24 cellular contexts compared by ENCODE assay signal in the genomic region with DNA sequence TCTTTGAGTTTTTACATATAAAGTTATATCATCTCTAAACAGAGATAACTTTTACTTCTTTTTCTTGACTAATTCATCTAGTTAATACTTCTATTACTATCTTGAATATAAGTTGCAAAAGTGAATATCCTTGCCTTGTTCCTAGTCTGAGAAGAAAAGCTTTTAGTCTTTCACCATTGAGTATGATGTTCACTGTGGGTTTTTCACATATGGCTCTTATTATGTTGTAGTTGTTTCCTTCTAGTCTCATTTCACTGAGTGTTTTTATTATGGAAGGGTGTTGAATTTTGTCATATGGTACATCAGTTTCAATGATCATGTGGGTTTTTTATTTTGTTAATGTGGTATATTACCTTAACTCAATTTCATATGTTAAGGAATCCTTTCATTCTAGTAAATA.
DNase-seq lines count a peak whose midpoint lies in the region; ATAC-seq, FAIRE-seq and TF ChIP-seq lines count a peak whose summit lies in the region.
"Had no signal": no experiment of that assay in that cellular context is flagged by ENCODE, and none has a peak within 500 bp of the region (broad histone marks: within the 10 kb centered on the region; RNA-seq: fewer than 3 reads in every experiment).

No MANE protein-coding gene starts in this region.

- ATAC-seq in T-helper 17 cell (no peak), HepG2 (no peak), GM21390 (IDR thresholded peaks at IDR 0.05; ENCODE audit: unreplicated experiment) (no peak)
- ATAC-seq: CD8-positive, alpha-beta T cell had no signal

- H3K36me3 ChIP-seq in adipocyte (ENCODE audit: control insufficient read depth, insufficient read depth, low read length, severe bottlenecking) (no peaks in the 10 kb centered on the region), HepG2 (replicated peaks in 1 of 2; ENCODE audit: control insufficient read depth in 1 of 2, insufficient read depth in 2 of 2, low read length in 2 of 2) (no peaks in the 10 kb centered on the region)
- H3K36me3 ChIP-seq: BLaER1 treated with 17β-estradiol and CSF1 and Interleukin-3, amounts not matched to agents 10 nM and 100 nM had no signal

- no peak for TF ChIP-seq POLR2A in HepG2 (IDR thresholded peaks at IDR 0.05; ENCODE audit: insufficient read depth in 1 of 2, low read depth in 2 of 2, low read length in 2 of 2)

- H3K27me3 ChIP-seq in adipocyte (replicated peaks; ENCODE audit: control insufficient read depth, insufficient read depth, low read length), result no peaks in the 10 kb centered on the region
- H3K27me3 ChIP-seq in HepG2 (ENCODE audit: control insufficient read depth in 1 of 2, insufficient read depth in 2 of 2, low read length in 2 of 2), result no peaks in the 10 kb centered on the region
- H3K27me3 ChIP-seq: BLaER1 treated with 17β-estradiol and CSF1 and Interleukin-3, amounts not matched to agents 10 nM and 100 nM had no signal

- intact Hi-C loops in HepG2 (cut with micrococcal nuclease; ENCODE audit: unreplicated experiment), result no loop called here

- no peak for TF ChIP-seq EP300 in HepG2 (IDR thresholded peaks at IDR 0.05; ENCODE audit: low read depth in 2 of 2, low read length in 2 of 2)
- no peak for TF ChIP-seq EP300 in HepG2 (CRISPR knock-in tag; IDR thresholded peaks at IDR 0.05; ENCODE audit: borderline replicate concordance)

- in situ Hi-C loops in HepG2 (cut with HindIII; ENCODE audit: extremely low pct_ligation_motif_present, low pct_unique_long_range_greater_than_20kb), result no loop called here
- in situ Hi-C loops in GM13976 (cut with MboI; ENCODE audit: low sequenced_read_pairs, unreplicated experiment), result no loop called here

- no peak overlapping the region for H3K27ac ChIP-seq in HepG2 (ENCODE audit: extremely low read length, insufficient read depth, low read length)
- H3K27ac ChIP-seq: BLaER1 treated with 17β-estradiol and CSF1 and Interleukin-3, amounts not matched to agents 10 nM and 100 nM; C4-2B had no signal

- no peaks in the 10 kb centered on the region for H3K4me1 Mint-ChIP-seq in T-helper 17 cell
- H3K4me1 Mint-ChIP-seq: B cell had no signal

- CTCF ChIA-PET in HepG2 (lab: Yijun Ruan, JAX; ENCODE audit: low intra/inter-chr PET ratio, low total read pairs), result no interaction called here

- no peak for TF ChIP-seq CTCF in HepG2 (CRISPR knock-in tag; IDR thresholded peaks at IDR 0.05)
- no peak for TF ChIP-seq CTCF in GM13976 (IDR thresholded peaks at IDR 0.05; ENCODE audit: borderline replicate concordance, control extremely low read depth, extremely low read depth, insufficient read depth, missing control alignments)

- H3K79me2 ChIP-seq in HepG2 (ENCODE audit: insufficient read depth, low read length), result no peaks in the 10 kb centered on the region

- BruUV-seq in HepG2 (replicated peaks; lab: Mats Ljungman, UMichigan), result no TSS peak

- H2AFZ ChIP-seq in HepG2 (ENCODE audit: low read length), result no peak overlapping the region

- DNase-seq in adipocyte (ENCODE audit: low read depth) (peak; percentile 34), fibroblast of gingiva (ENCODE audit: low read depth) (peak; percentile 37), fibroblast of peridontal ligament (ENCODE audit: extremely low read depth) (peak; percentile 75), T-helper 17 cell (no peak), HepG2 (ENCODE audit: low spot score) (no peak), GM13976 (ENCODE audit: low spot score) (no peak)
- DNase-seq: 8988T; ACHN; AML-193; Caco-2; Calu3; CD4-positive, alpha-beta T cell; CD8-positive, alpha-beta T cell; DMS79 treated with DMSO at 0.1 percent for 48 hours; GF-D8 had no signal

- H3K27ac Mint-ChIP-seq in T-helper 17 cell, result no peak overlapping the region
- H3K27ac Mint-ChIP-seq: B cell; CD4-positive, alpha-beta T cell; CD8-positive, alpha-beta T cell had no signal

- H3K4me3 ChIP-seq in adipocyte (ENCODE audit: low read length) (no peak overlapping the region), HepG2 (replicated peaks in 1 of 3; ENCODE audit: insufficient read depth in 1 of 3, low read depth in 2 of 3, low read length in 3 of 3) (no peak overlapping the region)
- H3K4me3 ChIP-seq: BLaER1 treated with 17β-estradiol and CSF1 and Interleukin-3, amounts not matched to agents 10 nM and 100 nM had no signal

- no peaks in the 10 kb centered on the region for H3K27me3 Mint-ChIP-seq in T-helper 17 cell
- H3K27me3 Mint-ChIP-seq: B cell; CD4-positive, alpha-beta T cell had no signal

- FAIRE-seq in HepG2 (lab: Jason Lieb, UNC), result no peak
- FAIRE-seq: A204.1, D721Med, G401.6, GM12891, GM18507 had no signal

- H3K9ac ChIP-seq in adipocyte (ENCODE audit: low read length), result no peak overlapping the region
- no peak overlapping the region for H3K9ac ChIP-seq in HepG2 (ENCODE audit: insufficient read depth, low read depth, low read length)
- H3K9ac ChIP-seq: BLaER1 treated with 17β-estradiol and CSF1 and Interleukin-3, amounts not matched to agents 10 nM and 100 nM had no signal

- H3K4me2 ChIP-seq in HepG2 (ENCODE audit: low read depth, low read length), result no peak overlapping the region
- H3K4me2 ChIP-seq: BLaER1 treated with 17β-estradiol and CSF1 and Interleukin-3, amounts not matched to agents 10 nM and 100 nM had no signal

- no peaks in the 10 kb centered on the region for H4K20me1 ChIP-seq in HepG2 (ENCODE audit: insufficient read depth, low read length)
- H4K20me1 ChIP-seq: BLaER1 treated with 17β-estradiol and CSF1 and Interleukin-3, amounts not matched to agents 10 nM and 100 nM had no signal

- no peak overlapping the region for H3K4me3 Mint-ChIP-seq in T-helper 17 cell
- H3K4me3 Mint-ChIP-seq: B cell; CD4-positive, alpha-beta T cell; CD8-positive, alpha-beta T cell had no signal

- POLR2A ChIA-PET in HepG2 (lab: Yijun Ruan, JAX), result no interaction called here

- H3K9me3 ChIP-seq in adipocyte (ENCODE audit: control insufficient read depth, low read length) (peaks cover 14% of the 10 kb centered on the region), T-helper 17 cell (ENCODE audit: control insufficient read depth, low read length, poor library complexity, severe bottlenecking) (no peaks in the 10 kb centered on the region), HepG2 (ENCODE audit: low read length) (no peaks in the 10 kb centered on the region)
- H3K9me3 ChIP-seq: Caco-2 had no signal

- no peaks in the 10 kb centered on the region for H3K36me3 Mint-ChIP-seq in T-helper 17 cell (ENCODE audit: low read depth)
- H3K36me3 Mint-ChIP-seq: CD8-positive, alpha-beta T cell had no signal

- TF ChIP-seq RAD21 in HepG2 (CRISPR knock-in tag; IDR thresholded peaks at IDR 0.05), result no peak

- peaks cover 4% of the 10 kb centered on the region for H3K4me1 ChIP-seq in adipocyte (ENCODE audit: control insufficient read depth, insufficient read depth, low read length)
- H3K4me1 ChIP-seq in HepG2 (ENCODE audit: insufficient read depth, low read length), result no peaks in the 10 kb centered on the region
- H3K4me1 ChIP-seq: BLaER1 treated with 17β-estradiol and CSF1 and Interleukin-3, amounts not matched to agents 10 nM and 100 nM; Caco-2 had no signal

TF ChIP-seq in HepG2, 621 proteins besides CTCF, POLR2A, EP300 and RAD21:
- no peak for TF ChIP-seq ATF4 (CRISPR knock-in tag; IDR thresholded peaks at IDR 0.05)
- TF ChIP-seq SKI (IDR thresholded peaks at IDR 0.05; ENCODE audit: partially characterized antibody), result no peak
- TF ChIP-seq ZNF329 (CRISPR knock-in tag; IDR thresholded peaks at IDR 0.05; ENCODE audit: low read depth), result no peak
- TF ChIP-seq TOE1 (CRISPR knock-in tag; IDR thresholded peaks at IDR 0.05), result no peak
- no peak for TF ChIP-seq SAP130 (CRISPR knock-in tag; IDR thresholded peaks at IDR 0.05; ENCODE audit: low read depth)
- TF ChIP-seq SMAD1 (CRISPR knock-in tag; IDR thresholded peaks at IDR 0.05; ENCODE audit: borderline replicate concordance, low read depth), result no peak
- TF ChIP-seq ZNF570 (CRISPR knock-in tag; IDR thresholded peaks at IDR 0.05; ENCODE audit: borderline replicate concordance), result no peak
- no peak for TF ChIP-seq ELF4 (CRISPR knock-in tag; IDR thresholded peaks at IDR 0.05; ENCODE audit: borderline replicate concordance)

Comparison
In these comparisons a context has a peak if more than half of its experiments do, and no peak if none do; other contexts are left out.
1. DNase-seq: peak in adipocyte (single experiment), fibroblast of gingiva (single experiment) and fibroblast of peridontal ligament (single experiment); none in T-helper 17 cell (0 of 3), HepG2 (single experiment) and GM13976 (single experiment).